ENCODE assay signal across 27 cellular contexts in the genomic region with DNA sequence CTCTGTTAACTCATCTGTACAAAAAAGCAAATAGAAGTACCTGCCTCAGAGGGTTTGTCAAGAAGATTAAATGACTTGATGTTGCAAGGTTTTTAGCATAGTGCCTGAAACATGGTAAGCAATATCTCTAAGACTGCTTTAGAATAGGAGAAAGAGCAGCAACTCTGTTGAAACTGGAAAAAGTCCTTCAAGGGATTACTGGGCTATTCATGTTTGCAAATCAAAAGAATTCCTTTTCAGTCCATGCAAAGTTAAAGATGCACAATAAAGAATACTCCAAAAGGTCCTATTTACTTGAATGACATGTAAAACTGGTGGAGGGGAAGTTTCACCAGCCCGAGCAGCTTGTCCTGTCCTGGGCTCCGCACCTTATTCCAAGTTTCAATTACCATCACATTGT.
"Had no signal": no experiment of that assay in that cellular context is flagged by ENCODE, and none has a peak within 500 bp of the region (broad histone marks: within the 10 kb centered on the region; RNA-seq: fewer than 3 reads in every experiment).

No MANE protein-coding gene starts in this region.

- H3K27ac ChIP-seq: KMS-11, Peyer's patch, SJSA1 had no signal

- H3K9me2 ChIP-seq: SK-N-SH had no signal

- ATAC-seq: PC-3 had no signal

- H3K4me3 ChIP-seq: Peyer's patch, SJSA1 had no signal

- H3K4me1 ChIP-seq: Peyer's patch, SJSA1 had no signal

- DNase-seq: Karpas-422; MM.1S; MV-4-11; NCI-H1092; NCI-H1105; NCI-H1417 treated with DMSO at 0.1 percent for 48 hours; NCI-H1436 treated with DMSO at 0.1 percent for 48 hours; NCI-H1694 treated with DMSO at 0.1 percent for 48 hours; NCI-H187 treated with DMSO at 0.1 percent for 48 hours; NCI-H2081; NCI-H2171 treated with DMSO at 0.1 percent for 48 hours; NCI-H2227 treated with DMSO at 0.1 percent for 48 hours; NCI-H446; NCI-H510A treated with DMSO at 0.1 percent for 48 hours; NCI-H524 treated with DMSO at 0.1 percent for 48 hours; NCI-H526 treated with DMSO at 0.1 percent for 48 hours; NK-92 treated with Interleukin-12 subunit alpha and Interleukin-12 subunit beta, amount 100 ng/mL, for 24 hours; OCI-M1; PC-3; Peyer's patch; Right ventricle myocardium superior; RPMI8226; SHP77 treated with DMSO at 0.1 percent for 48 hours; SK-N-SH; SW 1271 had no signal

- H3K27me3 ChIP-seq: Peyer's patch, SJSA1 had no signal

- H3K4me2 ChIP-seq: KMS-11, SK-N-SH had no signal
